ENCODE assay signal across 18 cellular contexts in genomic region chr5:79602884-79603283, GRCh38.
"Had no signal": no experiment of that assay in that cellular context is flagged by ENCODE, and none has a peak within 500 bp of the region (broad histone marks: within the 10 kb centered on the region; RNA-seq: fewer than 3 reads in every experiment).

No MANE protein-coding gene starts in this region.

- H3K36me3 ChIP-seq: adrenal gland, breast epithelium, left lung, prostate gland, right atrium auricular region, upper lobe of left lung, WERI-Rb-1 had no signal

- ATAC-seq: activated naive CD4-positive, alpha-beta T cell treated with anti-CD3 and anti-CD28 coated beads, Interleukin-2, amount 50 U/mL, for 72 hours; activated T-cell treated with anti-CD3 and anti-CD28 coated beads, Interleukin-2, amount 50 U/mL, for 72 hours; left lung; stimulated activated naive CD8-positive, alpha-beta T cell treated with anti-CD3 and anti-CD28 coated beads, Interleukin-15, Interleukin-2, amounts not matched to agents 100 U/mL and 50 U/mL, for 24 hours had no signal

- H3K27ac ChIP-seq: adrenal gland, breast epithelium, coronary artery, left lung, prostate gland, right atrium auricular region, upper lobe of left lung, WERI-Rb-1 had no signal

- DNase-seq: activated CD4-positive, alpha-beta T cell treated with anti-CD3 and anti-CD28 coated beads for 1 hour; activated effector memory CD4-positive, alpha-beta T cell treated with anti-CD3 and anti-CD28 coated beads, Interleukin-2, amount 50 U/mL, for 16 hours; activated T-cell treated with anti-CD3 and anti-CD28 coated beads, Interleukin-2, amount 50 U/mL, for 72 hours; adrenal gland; foreskin melanocyte; hypothalamus; islet precursor cell; left lung; nephron progenitor cell; stimulated activated naive CD8-positive, alpha-beta T cell treated with anti-CD3 and anti-CD28 coated beads, Interleukin-15, Interleukin-2, amounts not matched to agents 100 U/mL and 50 U/mL, for 24 hours; T-helper 9 cell; upper lobe of left lung; WERI-Rb-1 had no signal

- H3K27me3 ChIP-seq: adrenal gland, breast epithelium, left lung, right atrium auricular region, upper lobe of left lung had no signal

- H3K4me1 ChIP-seq: adrenal gland, breast epithelium, left lung, prostate gland, right atrium auricular region had no signal

- H3K9me3 ChIP-seq: adrenal gland, breast epithelium, left lung, prostate gland, right atrium auricular region, upper lobe of left lung had no signal

- H3K4me3 ChIP-seq: adrenal gland, breast epithelium, coronary artery, left lung, prostate gland, right atrium auricular region, upper lobe of left lung had no signal
